32 cellular contexts compared by ENCODE assay signal in genomic region chr18:78926243-78926615, GRCh38. TPM values are rescaled to one million over a fixed set of nuclear protein-coding genes. Genes with fewer than 3 reads are reported as not detected.
"Had no signal": no experiment of that assay in that cellular context is flagged by ENCODE, and none has a peak within 500 bp of the region (broad histone marks: within the 10 kb centered on the region; RNA-seq: fewer than 3 reads in every experiment).

No MANE protein-coding gene starts in this region.

- H3K9me3 Mint-ChIP-seq: activated B cell treated with CpG ODN at 0.5 μM for 24 hours; activated CD8-positive, alpha-beta T cell treated with anti-CD3 and anti-CD28 coated beads for 36 hours; activated T-cell treated with anti-CD3 and anti-CD28 coated beads, Interleukin-2, amount 50 U/mL, for 4 hours; activated T-helper 17 cell treated with anti-CD3 and anti-CD28 coated beads, Interleukin-2, amount 50 U/mL, for 72 hours; central memory CD8-positive, alpha-beta T cell; dendritic cell treated with granulocyte-macrophage colony-stimulating factor and Interleukin-4, amounts not matched to agents 40 ng/mL and 50 ng/mL, for 4 days; endodermal cell; T-helper 1 cell treated with Interleukin-12 subunit alpha and Interleukin-12 subunit beta and Interleukin-4 antibody, amounts not matched to agents 30 μg/mL and 1 μg/mL, for 36 hours; T-helper 2 cell treated with Interferon-gamma antibody and Interleukin-4, amounts not matched to agents 5 μg/mL and 100 μg/mL, for 36 hours had no signal

- H3K27ac ChIP-seq: brain microvascular endothelial cell, coronary artery, dorsolateral prefrontal cortex, esophagus muscularis mucosa, foreskin keratinocyte, gastrocnemius medialis, heart left ventricle, WERI-Rb-1 had no signal

- H3K4me1 Mint-ChIP-seq: activated B cell treated with CpG ODN at 0.5 μM for 24 hours; activated T-helper 17 cell treated with anti-CD3 and anti-CD28 coated beads, Interleukin-2, amount 50 U/mL, for 72 hours; central memory CD8-positive, alpha-beta T cell; endodermal cell had no signal

- H3K36me3 ChIP-seq: brain microvascular endothelial cell, esophagus muscularis mucosa, gastrocnemius medialis, heart left ventricle, WERI-Rb-1 had no signal

- H3K9me3 ChIP-seq: gastrocnemius medialis, heart left ventricle had no signal

- ATAC-seq: activated CD4-positive, CD25-positive, alpha-beta regulatory T cell treated with anti-CD3 and anti-CD28 coated beads, Interleukin-2, amount 50 U/mL, for 24 hours; activated CD8-positive, alpha-beta T cell treated with anti-CD3 and anti-CD28 coated beads for 36 hours; activated T-cell treated with anti-CD3 and anti-CD28 coated beads, Interleukin-2, amount 50 U/mL, for 4 hours; activated T-helper 17 cell treated with anti-CD3 and anti-CD28 coated beads, Interleukin-2, amount 50 U/mL, for 72 hours; foreskin keratinocyte; gastrocnemius medialis; heart left ventricle had no signal

- H3K4me1 ChIP-seq: esophagus muscularis mucosa, foreskin keratinocyte, gastrocnemius medialis, heart left ventricle had no signal

- DNase-seq: activated B cell treated with CpG ODN at 0.5 μM for 24 hours; activated CD4-positive, alpha-beta T cell treated with anti-CD3 and anti-CD28 coated beads, Interleukin-2, amount 50 U/mL, for 1 hour; activated CD4-positive, alpha-beta T cell treated with anti-CD3 and anti-CD28 coated beads, Interleukin-2, amount 50 U/mL, for 48 hours; activated effector memory CD4-positive, alpha-beta T cell treated with Interleukin-2 at 50 U/mL for 16 hours; activated gamma-delta T cell treated with Interleukin-2 at 50 U/mL for 16 hours; activated naive CD4-positive, alpha-beta T cell treated with anti-CD3 and anti-CD28 coated beads, Interleukin-2, amount 50 U/mL, for 16 hours; activated naive CD4-positive, alpha-beta T cell treated with Interleukin-2 at 50 U/mL for 16 hours; activated T-cell treated with anti-CD3 and anti-CD28 coated beads, Interleukin-2, amount 50 U/mL, for 4 hours; amniotic stem cell; anterior cingulate cortex; brain microvascular endothelial cell; effector memory CD4-positive, alpha-beta T cell; endodermal cell; erythroblast; foreskin keratinocyte; gastrocnemius medialis; glutamatergic neuron; heart left ventricle; T1000; WERI-Rb-1 had no signal

- H3K27me3 Mint-ChIP-seq: activated B cell treated with CpG ODN at 0.5 μM for 24 hours; activated CD8-positive, alpha-beta T cell treated with anti-CD3 and anti-CD28 coated beads for 36 hours; central memory CD8-positive, alpha-beta T cell; dendritic cell treated with granulocyte-macrophage colony-stimulating factor and Interleukin-4, amounts not matched to agents 40 ng/mL and 50 ng/mL, for 4 days had no signal

- H3K36me3 Mint-ChIP-seq: activated naive CD8-positive, alpha-beta T cell had no signal

- H3K27ac Mint-ChIP-seq: activated B cell treated with CpG ODN at 0.5 μM for 24 hours; activated CD8-positive, alpha-beta T cell treated with anti-CD3 and anti-CD28 coated beads for 36 hours; activated naive CD8-positive, alpha-beta T cell; activated T-helper 17 cell treated with anti-CD3 and anti-CD28 coated beads, Interleukin-2, amount 50 U/mL, for 72 hours; dendritic cell treated with granulocyte-macrophage colony-stimulating factor and Interleukin-4, amounts not matched to agents 40 ng/mL and 50 ng/mL, for 4 days; endodermal cell; T-helper 1 cell treated with Interleukin-12 subunit alpha and Interleukin-12 subunit beta and Interleukin-4 antibody, amounts not matched to agents 30 μg/mL and 1 μg/mL, for 36 hours; T-helper 2 cell treated with Interferon-gamma antibody and Interleukin-4, amounts not matched to agents 5 μg/mL and 100 μg/mL, for 36 hours had no signal

- H3K4me3 Mint-ChIP-seq: activated B cell treated with CpG ODN at 0.5 μM for 24 hours; activated CD8-positive, alpha-beta T cell treated with anti-CD3 and anti-CD28 coated beads for 36 hours; activated naive CD8-positive, alpha-beta T cell; activated T-cell treated with anti-CD3 and anti-CD28 coated beads, Interleukin-2, amount 50 U/mL, for 4 hours; activated T-helper 17 cell treated with anti-CD3 and anti-CD28 coated beads, Interleukin-2, amount 50 U/mL, for 72 hours; central memory CD8-positive, alpha-beta T cell; dendritic cell treated with granulocyte-macrophage colony-stimulating factor and Interleukin-4, amounts not matched to agents 40 ng/mL and 50 ng/mL, for 4 days; endodermal cell; T-helper 1 cell treated with Interleukin-12 subunit alpha and Interleukin-12 subunit beta and Interleukin-4 antibody, amounts not matched to agents 30 μg/mL and 1 μg/mL, for 36 hours; T-helper 2 cell treated with Interferon-gamma antibody and Interleukin-4, amounts not matched to agents 5 μg/mL and 100 μg/mL, for 36 hours had no signal

- H3K27me3 ChIP-seq: brain microvascular endothelial cell, foreskin keratinocyte, gastrocnemius medialis had no signal

- H3K4me3 ChIP-seq: coronary artery, dorsolateral prefrontal cortex, esophagus muscularis mucosa, gastrocnemius medialis, heart left ventricle had no signal

RNA-seq across cellular contexts. Expression of gene SALL3, which starts 53.4 kb away (rescaled TPM):
- total RNA-seq: activated B cell treated with CpG ODN at 0.5 μM for 24 hours; activated CD8-positive, alpha-beta T cell treated with anti-CD3 and anti-CD28 coated beads for 36 hours; activated T-cell treated with anti-CD3 and anti-CD28 coated beads, Interleukin-2, amount 50 U/mL, for 4 hours; activated T-helper 17 cell treated with anti-CD3 and anti-CD28 coated beads, Interleukin-2, amount 50 U/mL, for 72 hours; bronchial epithelial cell; esophagus muscularis mucosa; foreskin keratinocyte; gastrocnemius medialis had no signal
